Comparison of ENCODE assay signal across 18 cellular contexts in genomic region chr1:22349302-22350043, GRCh38.
DNase-seq lines count a peak whose midpoint lies in the region; ATAC-seq and TF ChIP-seq lines count a peak whose summit lies in the region.
"Had no signal": no experiment of that assay in that cellular context is flagged by ENCODE, and none has a peak within 500 bp of the region (broad histone marks: within the 10 kb centered on the region; RNA-seq: fewer than 3 reads in every experiment).

No MANE protein-coding gene starts in this region.

- H3K36me3 ChIP-seq in SK-N-SH (replicated peaks in 1 of 2; ENCODE audit: control insufficient read depth in 1 of 2, insufficient read depth in 2 of 2, low read length in 1 of 2), result no peaks in the 10 kb centered on the region
- H3K36me3 ChIP-seq: adrenal gland, gastroesophageal sphincter, left lung, ovary, upper lobe of left lung had no signal

- WGBS in SK-N-SH (ENCODE audit: low lambda C conversion rate), result 52% methylated on average over 13 of the region's 17 CpGs

- 0 out of 4 replicates have a peak, but pooled peaks of 1 of the 2 experiments have one; percentile 23 for TF ChIP-seq EP300 in SK-N-SH (IDR thresholded peaks at IDR 0.05; ENCODE audit: borderline replicate concordance in 1 of 2, low read depth in 1 of 2, low read length in 1 of 2)

- no peak overlapping the region for H2AFZ ChIP-seq in SK-N-SH (ENCODE audit: low read depth)

- TF ChIP-seq CTCF in SK-N-SH (IDR thresholded peaks at IDR 0.05), result no peak

- no peaks in the 10 kb centered on the region for H3K79me2 ChIP-seq in SK-N-SH (ENCODE audit: insufficient read depth)

- H3K4me1 ChIP-seq in SK-N-SH (ENCODE audit: control insufficient read depth in 1 of 2, insufficient read depth in 2 of 2, low read depth in 1 of 2, low read length in 1 of 2), result peaks cover 0 to 27% of the 10 kb centered on the region in 2 experiments; a peak in 1 of 4 replicates
- H3K4me1 ChIP-seq: left lung had no signal

- no peaks in the 10 kb centered on the region for H3K9me2 ChIP-seq in SK-N-SH

- no peaks in the 10 kb centered on the region for H3K9me3 ChIP-seq in SK-N-SH
- H3K9me3 ChIP-seq: adrenal gland, gastroesophageal sphincter, left lung, ovary, upper lobe of left lung had no signal

- H3F3A ChIP-seq in SK-N-SH (replicated peaks; ENCODE audit: insufficient read depth), result no peaks in the 10 kb centered on the region

- H3K27ac ChIP-seq in SK-N-SH (ENCODE audit: low read depth in 2 of 2, low read length in 1 of 2), result peak overlapping the region in 1 of 2 experiments; percentile 82; a peak in 2 of 4 replicates
- H3K27ac ChIP-seq: gastroesophageal sphincter, left lung, ovary, upper lobe of left lung had no signal

- H3K9ac ChIP-seq in SK-N-SH, result no peak overlapping the region

- DNase-seq in SK-N-SH (peak; percentile 61), NCI-H748 treated with DMSO at 0.1 percent for 48 hours (lab: John Stamatoyannopoulos, UW) (peak; percentile 32), left lobe of liver (ENCODE audit: low spot score) (peak; percentile 52), Ammon's horn (ENCODE audit: low spot score) (no peak)
- DNase-seq: activated CD8-positive, alpha-beta memory T cell treated with anti-CD3 and anti-CD28 coated beads, Interleukin-2, amount 10 ng/mL, durations not matched to agents 7 days and 5 days; activated effector memory CD4-positive, alpha-beta T cell treated with Interleukin-2 at 50 U/mL for 16 hours; adrenal gland; GDM1; left lung; NCI-H446; ovary; stimulated activated naive CD8-positive, alpha-beta T cell treated with anti-CD3 and anti-CD28 coated beads, Interleukin-15, amount 100 ng/mL, for 72 hours; upper lobe of left lung had no signal

- H3K27me3 ChIP-seq in SK-N-SH (ENCODE audit: insufficient read depth), result peaks cover 21% of the 10 kb centered on the region; the same call in 1 of the 2 replicates
- H3K27me3 ChIP-seq: adrenal gland, ovary had no signal

- no peaks in the 10 kb centered on the region for H4K20me1 ChIP-seq in SK-N-SH (ENCODE audit: insufficient read depth)

- POLR2A ChIA-PET in SK-N-SH (lab: Yijun Ruan, JAX), result interaction anchor here (0.8 to 1.5 kb wide), 3 partner anchors 11 to 15 kb away, joined by 3 to 5 read pairs (median 4); no protein-coding TSS in a partner anchor

- CTCF ChIA-PET in SK-N-SH (lab: Yijun Ruan, JAX), result interaction anchor here (1.0 to 2.4 kb wide), 4 partner anchors 10 to 217 kb away, joined by 3 to 10 read pairs (median 4); no protein-coding TSS in a partner anchor

- TF ChIP-seq RAD21 in SK-N-SH (IDR thresholded peaks at IDR 0.05; ENCODE audit: low read length), result no peak

- no peak overlapping the region for H3K4me2 ChIP-seq in SK-N-SH

- no peak; the same call in 2 of the 3 replicates for ATAC-seq in SK-N-SH treated with all-trans-retinoic acid at 6 μM for 48 hours
- peak; percentile 29 for ATAC-seq in left lobe of liver
- no peak for ATAC-seq in GM21526 (IDR thresholded peaks at IDR 0.05; ENCODE audit: low FRiP score, unreplicated experiment)
- no peak for ATAC-seq in GM18858 (IDR thresholded peaks at IDR 0.05; ENCODE audit: unreplicated experiment)
- ATAC-seq: activated CD8-positive, alpha-beta memory T cell treated with anti-CD3 and anti-CD28 coated beads, Interleukin-2, amount 10 ng/mL, durations not matched to agents 7 days and 5 days; esophagus mucosa; gastroesophageal sphincter; stimulated activated naive CD8-positive, alpha-beta T cell treated with anti-CD3 and anti-CD28 coated beads, Interleukin-15, amount 100 ng/mL, for 72 hours had no signal

- no peak overlapping the region for H3K4me3 ChIP-seq in SK-N-SH (ENCODE audit: low read depth in 2 of 2, low read length in 1 of 2)
- H3K4me3 ChIP-seq: adrenal gland, gastroesophageal sphincter, left lung, ovary, upper lobe of left lung had no signal

TF ChIP-seq in SK-N-SH, 30 proteins besides CTCF, POLR2A, EP300 and RAD21:
- TF ChIP-seq EZH2phosphoT487 (IDR thresholded peaks at IDR 0.05; ENCODE audit: borderline replicate concordance, low read depth) (no peak), SMC3 (IDR thresholded peaks at IDR 0.05; ENCODE audit: low read depth, low read length) (no peak), ELF1 (IDR thresholded peaks at IDR 0.05) (no peak), USF1 (IDR thresholded peaks at IDR 0.05; ENCODE audit: borderline replicate concordance, low read depth) (no peak), MXI1 (IDR thresholded peaks at IDR 0.05; ENCODE audit: low read depth, low read length) (peak; percentile 20; the same call in 1 of the 2 replicates), USF2 (IDR thresholded peaks at IDR 0.05; ENCODE audit: borderline replicate concordance, low read depth, low read length) (no peak), RFX5 (IDR thresholded peaks at IDR 0.05; ENCODE audit: low read length) (no peak), TAF1 (IDR thresholded peaks at IDR 0.05; ENCODE audit: borderline replicate concordance, low read depth, low read length) (no peak), IRF3 (IDR thresholded peaks at IDR 0.05; ENCODE audit: low read depth, low read length) (no peak)

TF ChIP-seq in SK-N-SH treated with all-trans-retinoic acid at 6 μM for 48 hours, 23 proteins besides CTCF, POLR2A, EP300 and RAD21:
- TF ChIP-seq GLIS3 (CRISPR knock-in tag; IDR thresholded peaks at IDR 0.05), result no peak
- no peak for TF ChIP-seq ZNF8 (CRISPR knock-in tag; IDR thresholded peaks at IDR 0.05)
- no peak for TF ChIP-seq ZNF70 (CRISPR knock-in tag; IDR thresholded peaks at IDR 0.05)
- TF ChIP-seq ARNTL (CRISPR knock-in tag; IDR thresholded peaks at IDR 0.05; ENCODE audit: borderline replicate concordance, low read depth), result no peak
- no peak for TF ChIP-seq CSRNP3 (CRISPR knock-in tag; IDR thresholded peaks at IDR 0.05)
- no peak for TF ChIP-seq CSDC2 (CRISPR knock-in tag; IDR thresholded peaks at IDR 0.05)
- TF ChIP-seq ZC3H10 (CRISPR knock-in tag; IDR thresholded peaks at IDR 0.05), result no peak
- TF ChIP-seq ISL1 (CRISPR knock-in tag; IDR thresholded peaks at IDR 0.05), result no peak
- no peak for TF ChIP-seq PPARA (CRISPR knock-in tag; IDR thresholded peaks at IDR 0.05; ENCODE audit: borderline replicate concordance)
- TF ChIP-seq BACH2 (CRISPR knock-in tag; IDR thresholded peaks at IDR 0.05; ENCODE audit: borderline replicate concordance), result no peak
- no peak for TF ChIP-seq ZFP3 (CRISPR knock-in tag; IDR thresholded peaks at IDR 0.05)
- no peak for TF ChIP-seq TOX (CRISPR knock-in tag; IDR thresholded peaks at IDR 0.05; ENCODE audit: borderline replicate concordance)
- no peak for TF ChIP-seq TCF4 (CRISPR knock-in tag; IDR thresholded peaks at IDR 0.05; ENCODE audit: borderline replicate concordance)
- no peak for TF ChIP-seq POU6F1 (CRISPR knock-in tag; IDR thresholded peaks at IDR 0.05; ENCODE audit: borderline replicate concordance, low read depth)
- TF ChIP-seq RARB (CRISPR knock-in tag; IDR thresholded peaks at IDR 0.05), result no peak
- TF ChIP-seq ESRRG (CRISPR knock-in tag; IDR thresholded peaks at IDR 0.05), result no peak
- TF ChIP-seq OSR1 (CRISPR knock-in tag; IDR thresholded peaks at IDR 0.05), result no peak
